ENCODE assay signal across 33 cellular contexts in the genomic region with DNA sequence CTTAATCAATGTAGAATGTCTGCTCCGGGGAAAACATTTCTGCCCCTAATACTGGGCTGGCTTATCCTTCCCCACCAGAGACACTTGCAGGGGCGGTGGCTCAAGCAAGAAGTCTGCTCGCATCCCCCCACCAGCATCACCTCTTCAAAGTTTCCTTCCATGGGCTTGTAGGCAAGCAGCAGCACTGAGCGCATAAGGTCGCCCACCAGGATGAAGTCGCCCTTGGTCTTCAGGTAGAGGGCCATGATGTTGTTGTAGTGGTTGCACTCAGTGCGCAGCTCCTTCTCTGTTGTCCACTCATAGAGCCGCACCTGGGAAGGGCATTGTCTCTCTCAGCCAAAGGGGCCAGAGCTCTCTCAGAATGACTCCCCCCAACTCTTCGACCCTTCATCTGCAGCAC.
"Had no signal": no experiment of that assay in that cellular context is flagged by ENCODE, and none has a peak within 500 bp of the region (broad histone marks: within the 10 kb centered on the region; RNA-seq: fewer than 3 reads in every experiment).

No MANE protein-coding gene starts in this region.

- H3K4me3 Mint-ChIP-seq: naive B cell; naive thymus-derived CD8-positive, alpha-beta T cell; natural killer cell treated with Interleukin-12 subunit alpha and Interleukin-12 subunit beta and Interleukin-15 and Interleukin-18, amount 100 ng/mL, for 72 hours; nephron progenitor cell; neural crest cell; stimulated activated memory B cell treated with anti-CD40 and anti-IgM and Interleukin-4, amounts not matched to agents 10 μg/mL and 1 μg/mL and 100 μg/mL, for 72 hours; stimulated activated naive CD8-positive, alpha-beta T cell treated with anti-CD3 and anti-CD28 coated beads, Interleukin-15, amount 100 ng/mL, for 72 hours; type B pancreatic cell had no signal

- H3K9me3 ChIP-seq: neutrophil, ovary, prostate gland, right lobe of liver, sigmoid colon, suprapubic skin, testis, tibial artery, transverse colon, upper lobe of right lung, uterus had no signal

- DNase-seq: naive B cell; naive thymus-derived CD8-positive, alpha-beta T cell; nephron progenitor cell; nucleus accumbens; ovary; posterior cingulate gyrus; retina; right cardiac atrium; right lobe of liver; sigmoid colon; small intestine; stimulated activated CD4-positive, alpha-beta T cell treated with anti-CD3 and anti-CD28 coated beads, Interleukin-12 subunit alpha, Interleukin-12 subunit beta, amount 100 ng/mL, for 4 hours; stimulated activated CD4-positive, alpha-beta T cell treated with anti-CD3 and anti-CD28 coated beads, Interleukin-1b, Interleukin-23, amount 100 ng/mL, for 48 hours; stimulated activated CD4-positive, alpha-beta T cell treated with anti-CD3 and anti-CD28 coated beads, Interleukin-4, amount 100 ng/mL, for 1 hour; stimulated activated CD4-positive, alpha-beta T cell treated with anti-CD3 and anti-CD28 coated beads, Interleukin-4, amount 100 ng/mL, for 4 hours; stimulated activated CD8-positive, alpha-beta memory T cell treated with anti-CD3 and anti-CD28 coated beads, Interleukin-4, amount 100 ng/mL, for 48 hours; stimulated activated naive CD4-positive, alpha-beta T cell; stimulated activated naive CD8-positive, alpha-beta T cell treated with anti-CD3 and anti-CD28 coated beads, Interleukin-15, amount 100 ng/mL, for 72 hours; stimulated activated naive CD8-positive, alpha-beta T cell treated with anti-CD3 and anti-CD28 coated beads, Interleukin-15, Interleukin-2, amounts not matched to agents 100 U/mL and 50 U/mL, for 24 hours; substantia nigra; testis; tibial artery; transverse colon; upper lobe of right lung; uterus had no signal

- H3K36me3 ChIP-seq: ovary, uterus had no signal

- H3K4me1 ChIP-seq: parathyroid adenoma, prostate gland, suprapubic skin, transverse colon, upper lobe of right lung, uterus had no signal

- H3K27me3 Mint-ChIP-seq: naive B cell; naive thymus-derived CD8-positive, alpha-beta T cell; natural killer cell treated with Interleukin-12 subunit alpha and Interleukin-12 subunit beta and Interleukin-15 and Interleukin-18, amount 100 ng/mL, for 72 hours; stimulated activated memory B cell treated with anti-CD40 and anti-IgM and Interleukin-4, amounts not matched to agents 10 μg/mL and 1 μg/mL and 100 μg/mL, for 72 hours; stimulated activated naive CD8-positive, alpha-beta T cell treated with anti-CD3 and anti-CD28 coated beads, Interleukin-15, amount 100 ng/mL, for 72 hours; type B pancreatic cell had no signal

- H3K9me3 Mint-ChIP-seq: naive B cell; naive thymus-derived CD8-positive, alpha-beta T cell; natural killer cell treated with Interleukin-12 subunit alpha and Interleukin-12 subunit beta and Interleukin-15 and Interleukin-18, amount 100 ng/mL, for 72 hours; nephron progenitor cell; neural crest cell; stimulated activated memory B cell treated with anti-CD40 and anti-IgM and Interleukin-4, amounts not matched to agents 10 μg/mL and 1 μg/mL and 100 μg/mL, for 72 hours; stimulated activated naive CD8-positive, alpha-beta T cell treated with anti-CD3 and anti-CD28 coated beads, Interleukin-15, amount 100 ng/mL, for 72 hours; type B pancreatic cell had no signal

- H3K27ac Mint-ChIP-seq: natural killer cell treated with Interleukin-12 subunit alpha and Interleukin-12 subunit beta and Interleukin-15 and Interleukin-18, amount 100 ng/mL, for 72 hours; nephron progenitor cell; stimulated activated memory B cell treated with anti-CD40 and anti-IgM and Interleukin-4, amounts not matched to agents 10 μg/mL and 1 μg/mL and 100 μg/mL, for 72 hours; stimulated activated naive CD8-positive, alpha-beta T cell treated with anti-CD3 and anti-CD28 coated beads, Interleukin-15, amount 100 ng/mL, for 72 hours had no signal

- H3K4me3 ChIP-seq: ovary, prostate gland, right lobe of liver, sigmoid colon, suprapubic skin, testis, tibial artery, transverse colon, upper lobe of right lung, uterus had no signal

- H3K27me3 ChIP-seq: neutrophil, ovary, right lobe of liver, sigmoid colon, suprapubic skin, testis, tibial artery, transverse colon, upper lobe of right lung, uterus had no signal

- H3K27ac ChIP-seq: neutrophil, ovary, parathyroid adenoma, prostate gland, right lobe of liver, sigmoid colon, suprapubic skin, testis, tibial artery, transverse colon, upper lobe of right lung, uterus had no signal

- H3K4me1 Mint-ChIP-seq: naive B cell had no signal

- ATAC-seq: naive thymus-derived CD8-positive, alpha-beta T cell; natural killer cell treated with Interleukin-12 subunit alpha and Interleukin-12 subunit beta and Interleukin-15 and Interleukin-18, amount 100 ng/mL, for 72 hours; right cardiac atrium; right lobe of liver; stimulated activated memory B cell treated with anti-CD40 and anti-IgM and Interleukin-4, amounts not matched to agents 10 μg/mL and 1 μg/mL and 100 μg/mL, for 72 hours; stimulated activated naive CD8-positive, alpha-beta T cell treated with anti-CD3 and anti-CD28 coated beads, Interleukin-15, amount 100 ng/mL, for 72 hours; stimulated activated naive CD8-positive, alpha-beta T cell treated with anti-CD3 and anti-CD28 coated beads, Interleukin-15, Interleukin-2, amounts not matched to agents 100 U/mL and 50 U/mL, for 24 hours; upper lobe of right lung had no signal
